Comparison of ENCODE assay signal across 23 cellular contexts in the genomic region with DNA sequence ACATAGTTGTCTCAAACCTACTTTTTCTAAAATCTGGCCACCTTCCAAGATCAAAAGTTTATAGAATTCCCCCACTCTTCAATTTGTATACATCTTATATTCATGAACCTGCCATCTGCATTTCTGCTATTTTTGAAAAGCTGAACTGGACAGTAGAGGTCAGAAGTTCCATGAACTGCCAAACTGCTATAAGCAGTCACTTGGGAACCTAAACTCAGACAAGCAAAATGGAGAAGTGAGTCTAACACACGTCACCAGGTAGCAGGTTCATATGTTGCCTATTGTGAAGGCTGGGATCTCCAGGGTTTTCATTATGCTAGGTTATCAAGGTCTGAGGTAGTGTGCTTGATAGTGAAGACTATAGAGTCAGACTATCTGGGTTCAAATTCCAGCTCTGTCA. TPM values are rescaled to one million over a fixed set of nuclear protein-coding genes. Genes with fewer than 3 reads are reported as not detected.
DNase-seq lines count a peak whose midpoint lies in the region; ATAC-seq and TF ChIP-seq lines count a peak whose summit lies in the region.
"Had no signal": no experiment of that assay in that cellular context is flagged by ENCODE, and none has a peak within 500 bp of the region (broad histone marks: within the 10 kb centered on the region; RNA-seq: fewer than 3 reads in every experiment).

No MANE protein-coding gene starts in this region.

- intact Hi-C loops in activated CD8-positive, alpha-beta T cell treated with anti-CD3 and anti-CD28 coated beads for 36 hours (cut with micrococcal nuclease): loop anchor here (10.0 kb wide), 1 partner anchor 262 kb away; no protein-coding TSS in a partner anchor

- ATAC-seq in GM18505 (IDR thresholded peaks at IDR 0.05; ENCODE audit: unreplicated experiment): peak; percentile 48
- ATAC-seq in GM21515 (IDR thresholded peaks at IDR 0.05; ENCODE audit: unreplicated experiment): peak; percentile 46
- ATAC-seq in HG03469 (IDR thresholded peaks at IDR 0.05; ENCODE audit: unreplicated experiment): peak; percentile 39
- ATAC-seq in activated CD8-positive, alpha-beta T cell treated with anti-CD3 and anti-CD28 coated beads for 36 hours: no peak
- no peak for ATAC-seq in HG03097 (IDR thresholded peaks at IDR 0.05; ENCODE audit: low FRiP score, unreplicated experiment)
- ATAC-seq in GM21528 (IDR thresholded peaks at IDR 0.05; ENCODE audit: low FRiP score, unreplicated experiment): no peak
- ATAC-seq: activated naive CD4-positive, alpha-beta T cell treated with anti-CD3 and anti-CD28 coated beads, Interleukin-2, amount 50 U/mL, for 72 hours; activated T-helper 17 cell treated with anti-CD3 and anti-CD28 coated beads, Interleukin-2, amount 50 U/mL, for 72 hours; left ventricle myocardium superior; right cardiac atrium had no signal

- peaks cover 20% of the 10 kb centered on the region for H3K4me1 Mint-ChIP-seq in nephron
- H3K4me1 Mint-ChIP-seq in activated CD8-positive, alpha-beta T cell treated with anti-CD3 and anti-CD28 coated beads for 36 hours (ENCODE audit: low read depth): peaks cover 18% of the 10 kb centered on the region

- H3K36me3 Mint-ChIP-seq in nephron (ENCODE audit: low read depth): peaks cover 13% of the 10 kb centered on the region
- H3K36me3 Mint-ChIP-seq in activated CD8-positive, alpha-beta T cell treated with anti-CD3 and anti-CD28 coated beads for 36 hours (ENCODE audit: low read depth): peaks cover 1% of the 10 kb centered on the region

- CTCF ChIA-PET in activated CD8-positive, alpha-beta T cell treated with anti-CD3 and anti-CD28 coated beads for 36 hours (lab: Charles Lee): interaction anchor here (1.5 kb wide), 1 partner anchor 25 kb away, joined by 7 read pairs; no protein-coding TSS in a partner anchor

- no peak for DNase-seq in NCI-H2029 (lab: John Stamatoyannopoulos, UW)
- DNase-seq in activated CD8-positive, alpha-beta T cell treated with anti-CD3 and anti-CD28 coated beads for 36 hours: no peak
- DNase-seq: aorta; DND-41; left ventricle myocardium superior; NCI-H1048; NCI-H1694 treated with DMSO at 0.1 percent for 48 hours; NCI-H526 treated with DMSO at 0.1 percent for 48 hours; nephron progenitor cell; right cardiac atrium; stimulated activated CD4-positive, alpha-beta T cell treated with anti-CD3 and anti-CD28 coated beads, Interleukin-12 subunit alpha, Interleukin-12 subunit beta, amount 100 ng/mL, for 4 hours; stimulated activated CD4-positive, alpha-beta T cell treated with anti-CD3 and anti-CD28 coated beads, Interleukin-4, amount 100 ng/mL, for 24 hours; stimulated activated naive CD4-positive, alpha-beta T cell treated with Interleukin-2 at 50 U/mL for 16 hours; testis had no signal

- no peaks in the 10 kb centered on the region for H3K27me3 Mint-ChIP-seq in nephron (ENCODE audit: low read depth)
- peaks cover 6% of the 10 kb centered on the region for H3K27me3 Mint-ChIP-seq in activated CD8-positive, alpha-beta T cell treated with anti-CD3 and anti-CD28 coated beads for 36 hours

- TF ChIP-seq POLR2A in GM18505 (IDR thresholded peaks at IDR 0.05; ENCODE audit: borderline replicate concordance, extremely low read depth, insufficient read depth, insufficient read length): no peak

- H3K4me3 Mint-ChIP-seq in nephron: peak overlapping the region in 2 of 3 experiments; percentile 8 to 46
- H3K4me3 Mint-ChIP-seq in activated CD8-positive, alpha-beta T cell treated with anti-CD3 and anti-CD28 coated beads for 36 hours: no peak overlapping the region
- H3K4me3 Mint-ChIP-seq: activated T-helper 17 cell treated with anti-CD3 and anti-CD28 coated beads, Interleukin-2, amount 50 U/mL, for 72 hours; nephron progenitor cell had no signal

- H3K9me3 Mint-ChIP-seq in nephron: no peaks in the 10 kb centered on the region
- no peaks in the 10 kb centered on the region for H3K9me3 Mint-ChIP-seq in activated CD8-positive, alpha-beta T cell treated with anti-CD3 and anti-CD28 coated beads for 36 hours
- H3K9me3 Mint-ChIP-seq: activated naive CD4-positive, alpha-beta T cell treated with anti-CD3 and anti-CD28 coated beads, Interleukin-2, amount 50 U/mL, for 72 hours; activated T-helper 17 cell treated with anti-CD3 and anti-CD28 coated beads, Interleukin-2, amount 50 U/mL, for 72 hours had no signal

- TF ChIP-seq CTCF in nephron (IDR thresholded peaks at IDR 0.05; ENCODE audit: unreplicated experiment in 3 of 3): no peak
- TF ChIP-seq CTCF in activated CD8-positive, alpha-beta T cell treated with anti-CD3 and anti-CD28 coated beads for 36 hours (IDR thresholded peaks at IDR 0.05): no peak

- POLR2A ChIA-PET in activated CD8-positive, alpha-beta T cell treated with anti-CD3 and anti-CD28 coated beads for 36 hours (lab: Charles Lee): no interaction called here

- no peak overlapping the region for H3K27ac Mint-ChIP-seq in nephron
- no peak overlapping the region for H3K27ac Mint-ChIP-seq in activated CD8-positive, alpha-beta T cell treated with anti-CD3 and anti-CD28 coated beads for 36 hours
- H3K27ac Mint-ChIP-seq: activated naive CD4-positive, alpha-beta T cell treated with anti-CD3 and anti-CD28 coated beads, Interleukin-2, amount 50 U/mL, for 72 hours; activated T-helper 17 cell treated with anti-CD3 and anti-CD28 coated beads, Interleukin-2, amount 50 U/mL, for 72 hours; nephron progenitor cell had no signal

RNA-seq across cellular contexts. Expression of a gene that starts 2.0 kb away (rescaled TPM):
- 10 to 100 TPM; 43.2 to 44.8 TPM for total RNA-seq in activated CD8-positive, alpha-beta T cell treated with anti-CD3 and anti-CD28 coated beads for 36 hours
- total RNA-seq: OCI-LY7 had no signal

Comparison
In these comparisons a context has a peak if more than half of its experiments do, and no peak if none do; other contexts are left out.
1. ATAC-seq: peak in GM18505 (single experiment), GM21515 (single experiment) and HG03469 (single experiment); none in activated CD8-positive, alpha-beta T cell treated with anti-CD3 and anti-CD28 coated beads for 36 hours (single experiment), HG03097 (single experiment) and GM21528 (single experiment).